19 cellular contexts compared by ENCODE assay signal in genomic region chr4:65924843-65925242, GRCh38.
DNase-seq lines count a peak whose midpoint lies in the region; ATAC-seq and TF ChIP-seq lines count a peak whose summit lies in the region.
"Had no signal": no experiment of that assay in that cellular context is flagged by ENCODE, and none has a peak within 500 bp of the region (broad histone marks: within the 10 kb centered on the region; RNA-seq: fewer than 3 reads in every experiment).

No MANE protein-coding gene starts in this region.

- no peaks in the 10 kb centered on the region for H3K9me3 ChIP-seq in DND-41 (ENCODE audit: insufficient read depth, low read length, severe bottlenecking)
- H3K9me3 ChIP-seq: A549, Caco-2 had no signal

- peak overlapping the region; percentile 15 for H2AFZ ChIP-seq in DND-41 (ENCODE audit: low read depth, low read length)

- H3K36me3 ChIP-seq in DND-41 (ENCODE audit: insufficient read depth, low read length), result no peaks in the 10 kb centered on the region
- H3K36me3 ChIP-seq: BLaER1 treated with 17β-estradiol and CSF1 and Interleukin-3, amounts not matched to agents 10 nM and 100 nM had no signal

- H3K27ac ChIP-seq in DND-41 (ENCODE audit: low read length), result no peak overlapping the region
- H3K27ac ChIP-seq: 22Rv1; A549; BLaER1 treated with 17β-estradiol and CSF1 and Interleukin-3, amounts not matched to agents 10 nM and 100 nM; C4-2B had no signal

- H3K4me2 ChIP-seq in DND-41 (ENCODE audit: insufficient read depth, low read length), result no peak overlapping the region
- H3K4me2 ChIP-seq: A549; BLaER1 treated with 17β-estradiol and CSF1 and Interleukin-3, amounts not matched to agents 10 nM and 100 nM had no signal

- H3K27me3 ChIP-seq in DND-41 (ENCODE audit: insufficient read depth, low read length, poor library complexity), result no peaks in the 10 kb centered on the region
- H3K27me3 ChIP-seq: BLaER1 treated with 17β-estradiol and CSF1 and Interleukin-3, amounts not matched to agents 10 nM and 100 nM had no signal

- H4K20me1 ChIP-seq in DND-41 (ENCODE audit: insufficient read depth, low read length), result no peaks in the 10 kb centered on the region
- H4K20me1 ChIP-seq: BLaER1 treated with 17β-estradiol and CSF1 and Interleukin-3, amounts not matched to agents 10 nM and 100 nM had no signal

- H3K4me3 ChIP-seq in DND-41 (ENCODE audit: low read depth in 1 of 2, low read length in 2 of 2), result no peak overlapping the region
- H3K4me3 ChIP-seq: A549; BLaER1 treated with 17β-estradiol and CSF1 and Interleukin-3, amounts not matched to agents 10 nM and 100 nM; GM12878 had no signal

- H3K9ac ChIP-seq in DND-41 (ENCODE audit: low read depth, low read length), result no peak overlapping the region
- H3K9ac ChIP-seq: BLaER1 treated with 17β-estradiol and CSF1 and Interleukin-3, amounts not matched to agents 10 nM and 100 nM had no signal

- DNase-seq in NCI-H82 (lab: John Stamatoyannopoulos, UW) (peak; percentile 2), NCI-H82 treated with DMSO at 0.1 percent for 48 hours (lab: John Stamatoyannopoulos, UW; ENCODE audit: unreplicated experiment) (no peak), DND-41 (no peak), SK-N-DZ (ENCODE audit: low spot score) (peak; percentile 15)
- DNase-seq: AML-193; Caco-2; Calu3; CD4-positive, alpha-beta T cell; CD8-positive, alpha-beta T cell; DMS79 treated with DMSO at 0.1 percent for 48 hours; EL; GDM1 had no signal

- no peaks in the 10 kb centered on the region for H3K79me2 ChIP-seq in DND-41 (ENCODE audit: insufficient read depth, low read length)

- H3K4me1 ChIP-seq in DND-41 (ENCODE audit: insufficient read depth, low read length), result no peaks in the 10 kb centered on the region
- H3K4me1 ChIP-seq: A549; BLaER1 treated with 17β-estradiol and CSF1 and Interleukin-3, amounts not matched to agents 10 nM and 100 nM; Caco-2 had no signal

- ATAC-seq in DND-41 (ENCODE audit: insufficient read depth, low read depth) (no peak), GM21786 (IDR thresholded peaks at IDR 0.05; ENCODE audit: unreplicated experiment) (no peak), HG03045 (IDR thresholded peaks at IDR 0.05; ENCODE audit: unreplicated experiment) (no peak)
- ATAC-seq: A549; CD8-positive, alpha-beta T cell; GM12878 had no signal

- no peak for TF ChIP-seq CTCF in DND-41 (IDR thresholded peaks at IDR 0.05; ENCODE audit: borderline replicate concordance, extremely low read depth, low read length, poor library complexity, severe bottlenecking)

Comparison
In these comparisons a context has a peak if more than half of its experiments do, and no peak if none do; other contexts are left out.
1. DNase-seq: peak in NCI-H82 (single experiment) and SK-N-DZ (single experiment); none in NCI-H82 treated with DMSO at 0.1 percent for 48 hours (single experiment) and DND-41 (single experiment).